3 cellular contexts compared by ENCODE assay signal in genomic region chr10:99247893-99248292, GRCh38. TPM values are rescaled to one million over a fixed set of nuclear protein-coding genes. Genes with fewer than 3 reads are reported as not detected.
"Had no signal": no experiment of that assay in that cellular context is flagged by ENCODE, and none has a peak within 500 bp of the region (broad histone marks: within the 10 kb centered on the region; RNA-seq: fewer than 3 reads in every experiment).

No MANE protein-coding gene starts in this region.

RNA-seq across cellular contexts. Expression of gene HPSE2, which starts 12.2 kb away (rescaled TPM):
- total RNA-seq: LHCN-M2, MCF 10A, NCI-H460 had no signal
